Comparison of ENCODE assay signal across 27 cellular contexts in the genomic region with DNA sequence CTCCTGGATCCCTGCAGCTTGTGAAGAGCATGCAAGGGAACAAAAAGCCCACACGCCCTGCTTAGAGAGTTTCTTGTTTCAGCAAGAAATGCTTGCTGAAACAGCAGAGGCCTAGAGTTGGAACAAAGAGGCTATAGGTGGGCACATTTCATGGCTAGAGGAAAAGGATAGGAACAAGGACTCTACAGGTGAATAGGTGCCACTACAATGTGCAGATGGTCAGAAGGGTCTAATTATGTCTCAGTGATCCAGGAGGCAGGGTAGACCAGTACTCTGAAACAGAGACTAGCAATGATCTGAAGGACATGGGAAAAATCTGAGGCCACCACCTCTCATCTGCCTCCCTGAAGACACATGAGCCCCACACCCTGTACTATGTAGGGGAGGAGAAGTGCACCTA.
DNase-seq lines count a peak whose midpoint lies in the region; ATAC-seq, FAIRE-seq and TF ChIP-seq lines count a peak whose summit lies in the region.
"Had no signal": no experiment of that assay in that cellular context is flagged by ENCODE, and none has a peak within 500 bp of the region (broad histone marks: within the 10 kb centered on the region; RNA-seq: fewer than 3 reads in every experiment).

No MANE protein-coding gene starts in this region.

- TF ChIP-seq CTCF in HepG2 (CRISPR knock-in tag; IDR thresholded peaks at IDR 0.05) = no peak
- no peak for TF ChIP-seq CTCF in right lobe of liver (IDR thresholded peaks at IDR 0.05)
- peak; percentile 41; the same call in 1 of the 2 replicates for TF ChIP-seq CTCF in WTC11 (IDR thresholded peaks at IDR 0.05)
- TF ChIP-seq CTCF in uterus (IDR thresholded peaks at IDR 0.05) = no peak

- ATAC-seq in HepG2 (peak; percentile 71), right lobe of liver (no peak), WTC11 (peak; percentile 93), GM18907 (IDR thresholded peaks at IDR 0.05; ENCODE audit: unreplicated experiment) (no peak)
- ATAC-seq in naive thymus-derived CD4-positive, alpha-beta T cell = peak; percentile 10

- no peaks in the 10 kb centered on the region for H3K9me3 ChIP-seq in HepG2 (ENCODE audit: low read length)
- H3K9me3 ChIP-seq in right lobe of liver = no peaks in the 10 kb centered on the region
- no peaks in the 10 kb centered on the region for H3K9me3 ChIP-seq in naive thymus-derived CD4-positive, alpha-beta T cell (ENCODE audit: control insufficient read depth in 2 of 3, low read length in 3 of 3)
- no peaks in the 10 kb centered on the region for H3K9me3 ChIP-seq in GM23248 (ENCODE audit: low read depth)
- no peaks in the 10 kb centered on the region for H3K9me3 ChIP-seq in uterus
- H3K9me3 ChIP-seq: SK-N-SH had no signal

- no peak for FAIRE-seq in HepG2 (lab: Jason Lieb, UNC)
- FAIRE-seq: GM12891 had no signal

- POLR2A ChIA-PET in HepG2 (lab: Yijun Ruan, JAX) = no interaction called here
- POLR2A ChIA-PET in WTC11 (lab: Charles Lee) = no interaction called here
- POLR2A ChIA-PET in naive thymus-derived CD4-positive, alpha-beta T cell (lab: Charles Lee) = no interaction called here

- H3K27me3 ChIP-seq in HepG2 (ENCODE audit: control insufficient read depth in 1 of 2, insufficient read depth in 2 of 2, low read length in 2 of 2) (no peaks in the 10 kb centered on the region), right lobe of liver (no peaks in the 10 kb centered on the region), GM23248 (replicated peaks; ENCODE audit: insufficient read depth) (no peaks in the 10 kb centered on the region), uterus (no peaks in the 10 kb centered on the region)
- no peaks in the 10 kb centered on the region for H3K27me3 ChIP-seq in naive thymus-derived CD4-positive, alpha-beta T cell (ENCODE audit: control insufficient read depth in 2 of 2, insufficient read depth in 2 of 2, low read length in 2 of 2)

- H3K4me1 Mint-ChIP-seq in WTC11 = peaks cover 28% of the 10 kb centered on the region
- no peaks in the 10 kb centered on the region for H3K4me1 Mint-ChIP-seq in naive thymus-derived CD4-positive, alpha-beta T cell
- no peaks in the 10 kb centered on the region for H3K4me1 Mint-ChIP-seq in activated CD4-positive, alpha-beta T cell treated with anti-CD3 and anti-CD28 coated beads, Interleukin-2, amount 10 ng/mL, durations not matched to agents 24 days and 14 days
- H3K4me1 Mint-ChIP-seq: CD8-positive, alpha-beta memory T cell had no signal

- H3K9ac ChIP-seq in HepG2 (ENCODE audit: insufficient read depth, low read depth, low read length) (no peak overlapping the region), GM23248 (no peak overlapping the region)
- H3K9ac ChIP-seq: SK-N-SH had no signal

- no peaks in the 10 kb centered on the region for H3F3A ChIP-seq in GM23248 (ENCODE audit: insufficient read depth)

- DNase-seq in HepG2 (ENCODE audit: low spot score) = no peak
- no peak for DNase-seq in right lobe of liver
- no peak for DNase-seq in WTC11 (ENCODE audit: low spot score)
- DNase-seq in naive thymus-derived CD4-positive, alpha-beta T cell = no peak
- DNase-seq in GM23248 = no peak
- DNase-seq in activated CD4-positive, alpha-beta T cell treated with anti-CD3 and anti-CD28 coated beads, Interleukin-2, amount 10 ng/mL, durations not matched to agents 24 days and 14 days = no peak
- no peak for DNase-seq in uterus
- DNase-seq: 8988T; C1 segment of cervical spinal cord; Calu3; CD8-positive, alpha-beta memory T cell; DMS153; GDM1; GOT3; HFFc6; KBM-7; MM.1S; NCI-H1048; NCI-H1436 treated with DMSO at 0.1 percent for 48 hours; NCI-H2029; NCI-H2227 treated with DMSO at 0.1 percent for 48 hours; NCI-H510A; SIG-M5; SK-N-SH had no signal

- TF ChIP-seq POLR2A in HepG2 (IDR thresholded peaks at IDR 0.05; ENCODE audit: insufficient read depth in 1 of 2, low read depth in 2 of 2, low read length in 2 of 2) (no peak), right lobe of liver (IDR thresholded peaks at IDR 0.05) (no peak), uterus (IDR thresholded peaks at IDR 0.05) (no peak)

- no peak for TF ChIP-seq EP300 in HepG2 (IDR thresholded peaks at IDR 0.05; ENCODE audit: low read depth in 2 of 2, low read length in 2 of 2)
- TF ChIP-seq EP300 in HepG2 (CRISPR knock-in tag; IDR thresholded peaks at IDR 0.05; ENCODE audit: borderline replicate concordance) = no peak

- in situ Hi-C loops in HepG2 (cut with HindIII; ENCODE audit: extremely low pct_ligation_motif_present, low pct_unique_long_range_greater_than_20kb) (no loop called here), GM23248 (cut with MboI) (no loop called here)

- no peak overlapping the region for H3K4me2 ChIP-seq in HepG2 (ENCODE audit: low read depth, low read length)
- H3K4me2 ChIP-seq in GM23248 (ENCODE audit: unreplicated experiment) = no peak overlapping the region
- H3K4me2 ChIP-seq: SK-N-SH had no signal

- peaks cover 2% of the 10 kb centered on the region; the same call in 1 of the 2 replicates for H3K36me3 Mint-ChIP-seq in WTC11
- H3K36me3 Mint-ChIP-seq in naive thymus-derived CD4-positive, alpha-beta T cell = no peaks in the 10 kb centered on the region
- H3K36me3 Mint-ChIP-seq in activated CD4-positive, alpha-beta T cell treated with anti-CD3 and anti-CD28 coated beads, Interleukin-2, amount 10 ng/mL, durations not matched to agents 24 days and 14 days (ENCODE audit: low read depth) = no peaks in the 10 kb centered on the region
- H3K36me3 Mint-ChIP-seq: CD8-positive, alpha-beta memory T cell had no signal

- no peak for TF ChIP-seq RAD21 in HepG2 (CRISPR knock-in tag; IDR thresholded peaks at IDR 0.05)

- no TSS peak for BruUV-seq in HepG2 (replicated peaks; lab: Mats Ljungman, UMichigan)

- CTCF ChIA-PET in HepG2 (lab: Yijun Ruan, JAX; ENCODE audit: low intra/inter-chr PET ratio, low total read pairs) (no interaction called here), WTC11 (lab: Charles Lee) (interaction anchor here (1.6 kb wide), 1 partner anchor 89 kb away, joined by 6 read pairs; no protein-coding TSS in a partner anchor)
- CTCF ChIA-PET in naive thymus-derived CD4-positive, alpha-beta T cell (lab: Charles Lee) = no interaction called here

- no peak overlapping the region for H3K27ac ChIP-seq in HepG2 (ENCODE audit: extremely low read length, insufficient read depth, low read length)
- no peak overlapping the region for H3K27ac ChIP-seq in right lobe of liver
- no peak overlapping the region for H3K27ac ChIP-seq in naive thymus-derived CD4-positive, alpha-beta T cell (ENCODE audit: low read depth, low read length)
- H3K27ac ChIP-seq in GM23248 = no peak overlapping the region
- H3K27ac ChIP-seq in uterus = no peak overlapping the region
- H3K27ac ChIP-seq: HL-60 had no signal

- H2AFZ ChIP-seq in HepG2 (ENCODE audit: low read length) (no peak overlapping the region), GM23248 (no peak overlapping the region)

- no peaks in the 10 kb centered on the region for H3K9me2 ChIP-seq in GM23248 (ENCODE audit: insufficient read depth)
- H3K9me2 ChIP-seq: SK-N-SH had no signal

- no peaks in the 10 kb centered on the region for H3K27me3 Mint-ChIP-seq in WTC11 (ENCODE audit: low read depth)
- H3K27me3 Mint-ChIP-seq in naive thymus-derived CD4-positive, alpha-beta T cell = peaks cover 0 to 7% (median 0%) of the 10 kb centered on the region in 5 donors
- H3K27me3 Mint-ChIP-seq in activated CD4-positive, alpha-beta T cell treated with anti-CD3 and anti-CD28 coated beads, Interleukin-2, amount 10 ng/mL, durations not matched to agents 24 days and 14 days = no peaks in the 10 kb centered on the region

- H3K4me3 ChIP-seq in HepG2 (replicated peaks in 1 of 3; ENCODE audit: insufficient read depth in 1 of 3, low read depth in 2 of 3, low read length in 3 of 3) = no peak overlapping the region
- no peak overlapping the region for H3K4me3 ChIP-seq in right lobe of liver
- H3K4me3 ChIP-seq in naive thymus-derived CD4-positive, alpha-beta T cell (ENCODE audit: low read length) = no peak overlapping the region
- H3K4me3 ChIP-seq in GM23248 = no peak overlapping the region
- no peak overlapping the region for H3K4me3 ChIP-seq in uterus

- H4K20me1 ChIP-seq in HepG2 (ENCODE audit: insufficient read depth, low read length) (no peaks in the 10 kb centered on the region), GM23248 (ENCODE audit: insufficient read depth) (no peaks in the 10 kb centered on the region)

- H3K79me2 ChIP-seq in HepG2 (ENCODE audit: insufficient read depth, low read length) = no peaks in the 10 kb centered on the region
- no peaks in the 10 kb centered on the region for H3K79me2 ChIP-seq in GM23248 (ENCODE audit: insufficient read depth)

- 0% methylated on average over 1 of the region's 1 CpG for WGBS in HepG2 (ENCODE audit: low lambda C conversion rate)
- WGBS in right lobe of liver (ENCODE audit: insufficient coverage, low coverage, low lambda C conversion rate, missing lambda C conversion rate) = 100% methylated on average over 1 of the region's 1 CpG
- 0 to 8% methylated on average over 1 of the region's 1 CpG for WGBS in GM23248 (ENCODE audit: low coverage in 1 of 2, low lambda C conversion rate in 2 of 2, missing lambda C conversion rate in 2 of 2), 2 experiments

- peaks cover 10% of the 10 kb centered on the region for H3K9me3 Mint-ChIP-seq in WTC11
- H3K9me3 Mint-ChIP-seq in naive thymus-derived CD4-positive, alpha-beta T cell = peaks cover 0 to 7% (median 0%) of the 10 kb centered on the region in 11 donors
- no peaks in the 10 kb centered on the region for H3K9me3 Mint-ChIP-seq in activated CD4-positive, alpha-beta T cell treated with anti-CD3 and anti-CD28 coated beads, Interleukin-2, amount 10 ng/mL, durations not matched to agents 24 days and 14 days
- H3K9me3 Mint-ChIP-seq: CD8-positive, alpha-beta memory T cell had no signal

- intact Hi-C loops in HepG2 (cut with micrococcal nuclease; ENCODE audit: unreplicated experiment) = no loop called here
- intact Hi-C loops in right lobe of liver (cut with DNase I) = no loop called here
- intact Hi-C loops in naive thymus-derived CD4-positive, alpha-beta T cell (cut with micrococcal nuclease) = no loop called here
- intact Hi-C loops in activated CD4-positive, alpha-beta T cell treated with anti-CD3 and anti-CD28 coated beads, Interleukin-2, amount 10 ng/mL, durations not matched to agents 24 days and 14 days (cut with micrococcal nuclease) = no loop called here
- intact Hi-C loops in uterus (cut with DNase I; ENCODE audit: low total_unique reads) = no loop called here

- H3K4me1 ChIP-seq in HepG2 (ENCODE audit: insufficient read depth, low read length) (no peaks in the 10 kb centered on the region), right lobe of liver (no peaks in the 10 kb centered on the region), GM23248 (ENCODE audit: insufficient read depth) (no peaks in the 10 kb centered on the region), uterus (no peaks in the 10 kb centered on the region)
- no peaks in the 10 kb centered on the region for H3K4me1 ChIP-seq in naive thymus-derived CD4-positive, alpha-beta T cell (ENCODE audit: control insufficient read depth in 2 of 2, insufficient read depth in 2 of 2, low read length in 2 of 2)

- H3K4me3 Mint-ChIP-seq in WTC11 = no peak overlapping the region
- H3K4me3 Mint-ChIP-seq in naive thymus-derived CD4-positive, alpha-beta T cell = no peak overlapping the region
- H3K4me3 Mint-ChIP-seq in activated CD4-positive, alpha-beta T cell treated with anti-CD3 and anti-CD28 coated beads, Interleukin-2, amount 10 ng/mL, durations not matched to agents 24 days and 14 days = no peak overlapping the region
- H3K4me3 Mint-ChIP-seq: CD8-positive, alpha-beta memory T cell; HFFc6 had no signal

- no peak overlapping the region; the same call in 1 of the 2 replicates for H3K27ac Mint-ChIP-seq in WTC11
- H3K27ac Mint-ChIP-seq in naive thymus-derived CD4-positive, alpha-beta T cell = no peak overlapping the region
- H3K27ac Mint-ChIP-seq in activated CD4-positive, alpha-beta T cell treated with anti-CD3 and anti-CD28 coated beads, Interleukin-2, amount 10 ng/mL, durations not matched to agents 24 days and 14 days = no peak overlapping the region
- H3K27ac Mint-ChIP-seq: CD8-positive, alpha-beta memory T cell; HFFc6 had no signal

- H3K36me3 ChIP-seq in HepG2 (replicated peaks in 1 of 2; ENCODE audit: control insufficient read depth in 1 of 2, insufficient read depth in 2 of 2, low read length in 2 of 2) (no peaks in the 10 kb centered on the region), right lobe of liver (no peaks in the 10 kb centered on the region), GM23248 (ENCODE audit: low read depth) (no peaks in the 10 kb centered on the region), uterus (no peaks in the 10 kb centered on the region)
- no peaks in the 10 kb centered on the region for H3K36me3 ChIP-seq in naive thymus-derived CD4-positive, alpha-beta T cell (ENCODE audit: control insufficient read depth in 2 of 3, insufficient read depth in 3 of 3, low read length in 3 of 3)

Comparison
In these comparisons a context has a peak if more than half of its experiments do, and no peak if none do; other contexts are left out.
1. ATAC-seq: peak in HepG2 (single experiment), WTC11 (single experiment) and naive thymus-derived CD4-positive, alpha-beta T cell (single experiment); none in right lobe of liver (0 of 4) and GM18907 (single experiment).